In the genomic region with DNA sequence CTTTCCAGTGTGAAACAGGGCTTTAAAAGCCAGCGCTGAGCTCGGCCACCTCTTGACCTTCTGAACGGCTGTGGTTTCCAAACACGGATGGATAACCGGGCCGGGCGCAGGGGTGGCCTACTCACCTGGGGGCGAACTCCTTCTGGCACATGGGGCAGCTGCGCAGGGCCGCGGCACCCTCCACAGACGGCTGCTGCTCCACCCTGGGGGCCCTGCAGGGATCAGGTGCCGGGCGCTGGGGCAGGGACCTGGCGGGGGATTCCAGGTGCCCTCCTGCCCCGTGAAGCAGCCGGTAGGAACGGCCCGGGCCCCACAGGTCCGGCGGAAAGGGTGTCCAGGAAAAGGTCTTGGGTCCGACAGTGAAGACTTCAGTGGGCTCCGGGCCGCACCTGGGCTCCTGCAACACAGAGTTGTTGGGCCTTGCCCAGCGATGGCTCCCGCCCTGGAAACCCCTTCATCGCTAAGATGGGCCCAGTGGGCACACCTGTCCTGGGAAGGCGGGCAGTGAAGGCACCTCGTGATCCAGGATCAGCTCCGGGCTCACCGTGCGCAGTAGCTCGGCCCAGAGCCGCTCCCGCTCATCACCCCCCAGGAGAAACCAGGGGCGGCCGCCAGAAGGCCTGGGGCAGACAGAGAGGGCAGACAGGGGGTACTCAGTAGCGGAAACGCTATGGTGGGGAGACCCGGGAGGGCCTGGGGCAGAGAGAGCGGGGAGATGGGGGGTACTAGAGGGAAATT, we compare ENCODE assay signal across 8 cellular contexts. TPM values are rescaled to one million over a fixed set of nuclear protein-coding genes. Genes with fewer than 3 reads are reported as not detected.
DNase-seq lines count a peak whose midpoint lies in the region; ATAC-seq, FAIRE-seq and TF ChIP-seq lines count a peak whose summit lies in the region.

No MANE protein-coding gene starts in this region.

- H2BK120ac ChIP-seq in mesendoderm (ENCODE audit: low read depth, low read length), result no peak overlapping the region

- no peaks in the 10 kb centered on the region; the same call in 1 of the 2 replicates for H3K4me1 Mint-ChIP-seq in HFFc6 (ENCODE audit: low read depth)
- peaks cover 43% of the 10 kb centered on the region for H3K4me1 Mint-ChIP-seq in brain

- peak overlapping the region; percentile 57 for H3K18ac ChIP-seq in mesendoderm (ENCODE audit: low read length)

- H4K5ac ChIP-seq in mesendoderm (ENCODE audit: low read length), result no peak overlapping the region

- no peak for FAIRE-seq in A549 (lab: Jason Lieb, UNC)

- TF ChIP-seq CTCF in A549 (IDR thresholded peaks at IDR 0.05), result no peak
- TF ChIP-seq CTCF in HFFc6 (IDR thresholded peaks at IDR 0.05), result no peak
- no peak for TF ChIP-seq CTCF in brain (conservative IDR thresholded peaks at IDR 0.05)

- peak overlapping the region; percentile 83 for H3K4ac ChIP-seq in mesendoderm (ENCODE audit: low read depth, low read length)

- H3K9ac ChIP-seq in mesendoderm (ENCODE audit: low read length), result peak overlapping the region; percentile 85

- H3K4me3 Mint-ChIP-seq in HFFc6 (peak overlapping the region; percentile 77), brain (peak overlapping the region; percentile 77 to 81 (median 80))

- CTCF ChIA-PET in A549 (lab: Yijun Ruan, JAX), result interaction anchor here (3.2 to 3.3 kb wide), 2 partner anchors 38 to 188 kb away, joined by 21 to 49 read pairs; no protein-coding TSS in a partner anchor

- H4K8ac ChIP-seq in mesendoderm (ENCODE audit: low read depth, low read length), result no peak overlapping the region

- TF ChIP-seq POLR2A in A549 (IDR thresholded peaks at IDR 0.05; ENCODE audit: low read length), result no peak

- DNase-seq in A549 (ENCODE audit: low read depth in 1 of 2, low spot score in 1 of 2) (no peak), HFFc6 (no peak), mesendoderm (no peak), occipital lobe (lab: John Stamatoyannopoulos, UW) (no peak), NCI-H2029 treated with DMSO at 0.1 percent for 48 hours (lab: John Stamatoyannopoulos, UW) (no peak), NCI-H1436 treated with DMSO at 0.1 percent for 48 hours (lab: John Stamatoyannopoulos, UW) (no peak)

- peaks cover 19% of the 10 kb centered on the region; the same call in 2 of the 3 replicates for H3K4me1 ChIP-seq in A549
- H3K4me1 ChIP-seq in mesendoderm (ENCODE audit: control insufficient read depth, low read depth, low read length), result no peaks in the 10 kb centered on the region

- 89% methylated on average over 13 of the region's 41 CpGs for WGBS in A549 (ENCODE audit: missing lambda C conversion rate)
- WGBS in mesendoderm (ENCODE audit: extremely low coverage, insufficient coverage, low lambda C conversion rate), result no CpG with 5 or more reads among the region's 41 CpGs

- TF ChIP-seq EP300 in A549 (IDR thresholded peaks at IDR 0.05), result no peak

- H3K27ac ChIP-seq in A549 (peak overlapping the region; percentile 99 to 100), mesendoderm (ENCODE audit: low read depth, low read length) (no peak overlapping the region)

- H3K79me1 ChIP-seq in mesendoderm (ENCODE audit: low read length), result peaks cover 7% of the 10 kb centered on the region

- H3K27ac Mint-ChIP-seq in HFFc6 (peak overlapping the region; percentile 33; the same call in 1 of the 2 replicates), brain (peak overlapping the region in 4 of 5 experiments; percentile 53 to 88 (median 68))

- ATAC-seq in A549, result no peak
- ATAC-seq in GM19023 (IDR thresholded peaks at IDR 0.05; ENCODE audit: unreplicated experiment), result no peak

- H2BK5ac ChIP-seq in mesendoderm (ENCODE audit: low read length), result no peak overlapping the region

- H3K36me3 Mint-ChIP-seq in HFFc6 (ENCODE audit: low read depth) (no peaks in the 10 kb centered on the region), brain (no peaks in the 10 kb centered on the region)

- POLR2A ChIA-PET in A549 (lab: Yijun Ruan, JAX), result no interaction called here

- H3K4me2 ChIP-seq in A549 (peak overlapping the region; percentile 88), mesendoderm (ENCODE audit: low read length) (peak overlapping the region; percentile 51)

- H2BK15ac ChIP-seq in mesendoderm (replicated peaks; ENCODE audit: low read depth), result no peak overlapping the region

- H2AK5ac ChIP-seq in mesendoderm (ENCODE audit: low read length), result peak overlapping the region; percentile 37

- H3K27me3 Mint-ChIP-seq in HFFc6 (ENCODE audit: insufficient read depth) (no peaks in the 10 kb centered on the region), brain (no peaks in the 10 kb centered on the region)

- peak overlapping the region; percentile 66 for H3K23ac ChIP-seq in mesendoderm (ENCODE audit: low read length)

- no peaks in the 10 kb centered on the region for H3K9me3 ChIP-seq in A549

- H3K36me3 ChIP-seq in mesendoderm (ENCODE audit: control insufficient read depth, insufficient read depth, low read length), result no peaks in the 10 kb centered on the region

- no peaks in the 10 kb centered on the region for H3K27me3 ChIP-seq in mesendoderm (ENCODE audit: insufficient read depth, low read length, poor library complexity)

- peak overlapping the region; percentile 77 for H3K4me3 ChIP-seq in A549
- peak overlapping the region; percentile 36 for H3K4me3 ChIP-seq in mesendoderm (ENCODE audit: low read length)

- TF ChIP-seq RAD21 in A549 (conservative IDR thresholded peaks at IDR 0.05 in 1 of 2, IDR thresholded peaks at IDR 0.05 in 1 of 2), result no peak

- H3K56ac ChIP-seq in mesendoderm (ENCODE audit: low read length), result peak overlapping the region; percentile 90

- H3K9me3 Mint-ChIP-seq in HFFc6 (no peaks in the 10 kb centered on the region), brain (no peaks in the 10 kb centered on the region)

- peaks cover 12% of the 10 kb centered on the region for H3K79me2 ChIP-seq in mesendoderm (ENCODE audit: control insufficient read depth, insufficient read depth, low read length)

TF ChIP-seq in A549, 52 proteins besides CTCF, POLR2A, EP300 and RAD21 (continues in another document):
- no peak for TF ChIP-seq ZC3H11A (IDR thresholded peaks at IDR 0.05)
- no peak for TF ChIP-seq CBX2 (IDR thresholded peaks at IDR 0.05; ENCODE audit: borderline replicate concordance, low read depth)
- TF ChIP-seq, protein P1, sequence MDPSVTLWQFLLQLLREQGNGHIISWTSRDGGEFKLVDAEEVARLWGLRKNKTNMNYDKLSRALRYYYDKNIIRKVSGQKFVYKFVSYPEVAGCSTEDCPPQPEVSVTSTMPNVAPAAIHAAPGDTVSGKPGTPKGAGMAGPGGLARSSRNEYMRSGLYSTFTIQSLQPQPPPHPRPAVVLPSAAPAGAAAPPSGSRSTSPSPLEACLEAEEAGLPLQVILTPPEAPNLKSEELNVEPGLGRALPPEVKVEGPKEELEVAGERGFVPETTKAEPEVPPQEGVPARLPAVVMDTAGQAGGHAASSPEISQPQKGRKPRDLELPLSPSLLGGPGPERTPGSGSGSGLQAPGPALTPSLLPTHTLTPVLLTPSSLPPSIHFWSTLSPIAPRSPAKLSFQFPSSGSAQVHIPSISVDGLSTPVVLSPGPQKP (IDR thresholded peaks at IDR 0.05; ENCODE audit: low read depth, low read length), result no peak
- TF ChIP-seq HEYL (CRISPR knock-in tag; IDR thresholded peaks at IDR 0.05), result no peak
- no peak for TF ChIP-seq SREBF2 (IDR thresholded peaks at IDR 0.05)
- TF ChIP-seq, protein P2, sequence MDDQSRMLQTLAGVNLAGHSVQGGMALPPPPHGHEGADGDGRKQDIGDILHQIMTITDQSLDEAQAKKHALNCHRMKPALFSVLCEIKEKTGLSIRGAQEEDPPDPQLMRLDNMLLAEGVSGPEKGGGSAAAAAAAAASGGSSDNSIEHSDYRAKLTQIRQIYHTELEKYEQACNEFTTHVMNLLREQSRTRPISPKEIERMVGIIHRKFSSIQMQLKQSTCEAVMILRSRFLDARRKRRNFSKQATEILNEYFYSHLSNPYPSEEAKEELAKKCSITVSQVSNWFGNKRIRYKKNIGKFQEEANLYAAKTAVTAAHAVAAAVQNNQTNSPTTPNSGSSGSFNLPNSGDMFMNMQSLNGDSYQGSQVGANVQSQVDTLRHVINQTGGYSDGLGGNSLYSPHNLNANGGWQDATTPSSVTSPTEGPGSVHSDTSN (IDR thresholded peaks at IDR 0.05), result no peak
- TF ChIP-seq POLR2AphosphoS2 (conservative IDR thresholded peaks at IDR 0.05; ENCODE audit: low read length), result no peak
- no peak for TF ChIP-seq EHMT2 (IDR thresholded peaks at IDR 0.05; ENCODE audit: low read depth)
- no peak for TF ChIP-seq RNF2 (IDR thresholded peaks at IDR 0.05; ENCODE audit: borderline replicate concordance, low read depth)
- no peak for TF ChIP-seq FOSB (CRISPR knock-in tag; IDR thresholded peaks at IDR 0.05)
- no peak for TF ChIP-seq RFX5 (IDR thresholded peaks at IDR 0.05)

RNA-seq across cellular contexts. Expression of a gene that starts 0.9 kb away (rescaled TPM):
- polyA plus RNA-seq in A549 (2011; rRNA removed), result 4.4 and 5.1 TPM in 2 replicates
- polyA plus RNA-seq in A549 (2012; cell fraction: cytosol; rRNA removed), result 19.0 and 29.4 TPM in 2 replicates
- polyA plus RNA-seq in A549 (2012; cell fraction: nucleus; rRNA removed), result 27.4 and 29.2 TPM in 2 replicates
- 21.7 to 26.0 TPM (median 23.1 TPM) in 3 replicates for polyA plus RNA-seq in A549 (2017; fragmentation: RNase III; extraction: RNeasy Plus Mini Kit Qiagen cat#74134 plus additional on column Dnase treatment)
- 2.8 and 3.2 TPM in 2 replicates for polyA minus RNA-seq in A549 (2011; rRNA and poly(A)+ RNA removed)
- total RNA-seq in HFFc6 (2021; fragmentation: NEBNext Ultra II Directional; extraction: Animal tissue kit (Norgen Biotek cat#: 25700)), result 10 to 100 TPM; 75.3 to 97.4 (median 82.7) TPM
- polyA plus RNA-seq in brain (ENCODE audit: insufficient read depth, low read depth, low replicate concordance), result 112 TPM
- 85.8 TPM for polyA plus RNA-seq in mesendoderm (2013, experiment 1 of 2)
- 84.4 TPM for polyA plus RNA-seq in mesendoderm (2013, experiment 2 of 2)
- 20.3 TPM for total RNA-seq in occipital lobe

RNA-seq across cellular contexts. Expression of a gene that starts 34.4 kb away (rescaled TPM):
- 2.8 and 4.3 TPM in 2 replicates for polyA plus RNA-seq in A549 (2011; rRNA removed)
- 5.1 and 7.6 TPM in 2 replicates for polyA plus RNA-seq in A549 (2012; cell fraction: cytosol; rRNA removed)
- polyA plus RNA-seq in A549 (2012; cell fraction: nucleus; rRNA removed), result 13.8 and 16.6 TPM in 2 replicates
- polyA plus RNA-seq in A549 (2017; fragmentation: RNase III; extraction: RNeasy Plus Mini Kit Qiagen cat#74134 plus additional on column Dnase treatment), result 11.5 to 12.0 TPM (median 11.5 TPM) in 3 replicates
- polyA minus RNA-seq in A549 (2011; rRNA and poly(A)+ RNA removed), result 1.8 and 3.0 TPM in 2 replicates
- 10 to 100 TPM; 63.7 to 76.6 (median 66.1) TPM for total RNA-seq in HFFc6 (2021; fragmentation: NEBNext Ultra II Directional; extraction: Animal tissue kit (Norgen Biotek cat#: 25700))
- polyA plus RNA-seq in brain (ENCODE audit: insufficient read depth, low read depth, low replicate concordance), result 48.5 TPM
- polyA plus RNA-seq in mesendoderm (2013, experiment 1 of 2), result 48.1 TPM
- 51.1 TPM for polyA plus RNA-seq in mesendoderm (2013, experiment 2 of 2)
- 19.3 TPM for total RNA-seq in occipital lobe
